Comparison of ENCODE assay signal across 11 cellular contexts in genomic region chr9:6184749-6185645, GRCh38. TPM values are rescaled to one million over a fixed set of nuclear protein-coding genes. Genes with fewer than 3 reads are reported as not detected.
A peak's percentile ranks its signal among the peaks of the same experiment; 100 is the strongest.
DNase-seq lines count a peak whose midpoint lies in the region; ATAC-seq, FAIRE-seq and TF ChIP-seq lines count a peak whose summit lies in the region.
"Had no signal": no experiment of that assay in that cellular context is flagged by ENCODE, and none has a peak within 500 bp of the region (broad histone marks: within the 10 kb centered on the region; RNA-seq: fewer than 3 reads in every experiment).

No MANE protein-coding gene starts in this region.

- peak; percentile 91 for FAIRE-seq in GM12892 (lab: Jason Lieb, UNC)
- no peak for FAIRE-seq in D721Med (lab: Jason Lieb, UNC)

- intact Hi-C loops in left cardiac atrium (cut with DNase I), result no loop called here
- intact Hi-C loops in colonic mucosa (cut with DNase I), result no loop called here
- intact Hi-C loops in dorsolateral prefrontal cortex (cut with DNase I), result no loop called here

- H3K9me3 ChIP-seq in colonic mucosa, result no peaks in the 10 kb centered on the region

- DNase-seq in GM12892 (ENCODE audit: insufficient read length), result peak; percentile 23
- peak; percentile 32 for DNase-seq in left cardiac atrium
- DNase-seq in colonic mucosa, result no peak
- DNase-seq in ureter (ENCODE audit: low spot score), result no peak
- no peak for DNase-seq in dorsolateral prefrontal cortex
- no peak for DNase-seq in D721Med (ENCODE audit: insufficient read length, low spot score)
- DNase-seq: effector memory CD4-positive, alpha-beta T cell had no signal

- H3K4me3 ChIP-seq in colonic mucosa, result no peak overlapping the region
- H3K4me3 ChIP-seq in dorsolateral prefrontal cortex, result no peak overlapping the region

- no peak for TF ChIP-seq POLR2A in GM12892 (IDR thresholded peaks at IDR 0.05; ENCODE audit: low read depth, low read length)

- H3K27ac ChIP-seq in colonic mucosa (no peak overlapping the region), dorsolateral prefrontal cortex (no peak overlapping the region)

- no peaks in the 10 kb centered on the region for H3K27me3 ChIP-seq in colonic mucosa
- peaks cover 0 to 7% (median 0%) of the 10 kb centered on the region in 45 donors for H3K27me3 ChIP-seq in dorsolateral prefrontal cortex

- H3K4me1 ChIP-seq in colonic mucosa, result no peaks in the 10 kb centered on the region

- no peaks in the 10 kb centered on the region for H3K36me3 ChIP-seq in colonic mucosa

- ATAC-seq in GM21423 (IDR thresholded peaks at IDR 0.05; ENCODE audit: unreplicated experiment), result peak; percentile 97
- peak; percentile 96 for ATAC-seq in HG03342 (IDR thresholded peaks at IDR 0.05; ENCODE audit: unreplicated experiment)
- peak; percentile 50 to 68 for ATAC-seq in left cardiac atrium
- ATAC-seq: WTC11 had no signal

- TF ChIP-seq CTCF in colonic mucosa (IDR thresholded peaks at IDR 0.05) (no peak), dorsolateral prefrontal cortex (IDR thresholded peaks at IDR 0.05 in 54 of 56, conservative IDR thresholded peaks at IDR 0.05 in 2 of 56; ENCODE audit: low read depth in 1 of 56, partially characterized antibody in 56 of 56) (no peak), D721Med (IDR thresholded peaks at IDR 0.05; ENCODE audit: insufficient read depth, missing control alignments) (no peak)

- no peak overlapping the region for H3K9ac ChIP-seq in colonic mucosa (ENCODE audit: low read depth in 2 of 2, low read length in 2 of 2)

RNA-seq across cellular contexts. Expression of gene IL33, which starts 30.6 kb away (rescaled TPM):
- polyA plus RNA-seq in GM12892 (2012; ENCODE audit: missing spikeins), result not detected
- total RNA-seq in left cardiac atrium (10 to 100 TPM; 44.3 to 50.1 TPM), colonic mucosa (10 to 100 TPM in 1 of 2 donors, 1 to 10 TPM in 1; 5.0 to 16.4 TPM), ureter (49.7 TPM), dorsolateral prefrontal cortex (10 to 100 TPM in 67 of 120 experiments, 1 to 10 TPM in 53; 3.5 to 32.0 (median 10.7) TPM)
- total RNA-seq: neural crest cell had no signal

Comparison
In these comparisons a context has a peak if more than half of its experiments do, and no peak if none do; other contexts are left out.
1. DNase-seq: peak in GM12892 (single experiment) and left cardiac atrium (single experiment); none in colonic mucosa (single experiment), ureter (single experiment), dorsolateral prefrontal cortex (0 of 10) and D721Med (single experiment).
2. Peak in every context shown above with its lines, with median percentiles within 50 percentile points of each other: ATAC-seq.